8 cellular contexts compared by ENCODE assay signal in the genomic region with DNA sequence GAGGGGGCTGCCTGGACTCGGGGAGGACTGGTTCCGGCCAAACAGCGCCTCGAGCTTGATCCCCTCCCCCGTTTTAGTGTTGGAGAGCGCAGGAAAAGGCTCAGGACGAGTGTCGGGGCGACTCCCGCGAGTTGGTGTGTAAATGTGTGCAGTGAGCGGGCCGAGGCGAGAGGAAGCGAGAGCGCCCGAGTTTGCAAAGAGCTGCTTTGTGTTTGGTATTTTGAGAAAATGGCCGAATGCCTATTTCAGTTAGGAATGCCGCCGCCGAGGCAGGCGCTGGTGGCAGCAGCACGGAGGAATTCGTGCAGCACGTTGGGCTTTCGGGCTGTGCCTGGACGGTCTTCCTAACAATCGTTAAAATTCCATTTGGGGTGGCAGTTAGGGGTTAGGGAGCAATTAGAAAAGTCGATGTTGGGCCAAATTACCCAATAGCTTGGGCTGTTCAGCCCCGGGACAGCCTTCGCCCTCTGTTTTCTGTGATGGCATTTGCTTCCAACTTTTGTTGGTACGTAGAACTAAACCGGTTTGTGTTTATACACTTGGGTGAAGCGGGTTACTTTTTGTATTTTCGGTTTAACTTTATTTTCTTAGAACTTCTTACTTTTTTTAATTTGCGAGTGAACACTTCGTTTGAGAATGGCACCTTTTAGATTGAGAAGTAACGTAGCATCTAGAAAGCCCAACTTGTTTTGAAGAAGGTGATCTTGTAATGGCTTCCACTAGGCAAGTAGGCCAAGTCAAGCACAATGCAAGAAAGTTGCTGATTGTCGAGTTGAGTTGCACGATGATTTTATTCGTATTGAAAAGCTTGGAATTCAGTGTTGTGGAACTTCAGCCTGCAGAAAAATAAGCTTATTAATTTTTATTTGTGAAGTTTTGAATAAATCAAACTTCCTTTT. TPM values are rescaled to one million over a fixed set of nuclear protein-coding genes. Genes with fewer than 3 reads are reported as not detected.
DNase-seq lines count a peak whose midpoint lies in the region; ATAC-seq and TF ChIP-seq lines count a peak whose summit lies in the region.

No MANE protein-coding gene starts in this region.

- WGBS in esophagus squamous epithelium, 2 donors: 1% methylated on average over 17 to 22 of the region's 41 CpGs

- no peaks in the 10 kb centered on the region for H3K27me3 ChIP-seq in esophagus squamous epithelium
- no peaks in the 10 kb centered on the region for H3K27me3 ChIP-seq in muscle layer of colon (ENCODE audit: control insufficient read depth in 1 of 2, insufficient read depth in 2 of 2, low read length in 2 of 2)
- no peaks in the 10 kb centered on the region for H3K27me3 ChIP-seq in thoracic aorta (replicated peaks; ENCODE audit: insufficient read depth)

- ATAC-seq in HG02678 (IDR thresholded peaks at IDR 0.05; ENCODE audit: unreplicated experiment) (peak; percentile 32), thoracic aorta (ENCODE audit: insufficient number of reproducible peaks, low FRiP score, low read depth) (no peak)

- TF ChIP-seq CTCF in NB4 (IDR thresholded peaks at IDR 0.05; ENCODE audit: low read depth, low read length) (no peak), esophagus squamous epithelium (IDR thresholded peaks at IDR 0.05) (no peak), thoracic aorta (IDR thresholded peaks at IDR 0.05) (no peak)

- no peak for TF ChIP-seq POLR2A in NB4 (IDR thresholded peaks at IDR 0.05; ENCODE audit: extremely low read depth, insufficient read length)
- TF ChIP-seq POLR2A in esophagus squamous epithelium (IDR thresholded peaks at IDR 0.05): no peak

- peak overlapping the region; percentile 11 for H3K9ac ChIP-seq in muscle layer of colon (ENCODE audit: low read length)

- peaks cover 0 to 11% (median 4%) of the 10 kb centered on the region in 3 donors for H3K36me3 ChIP-seq in esophagus squamous epithelium
- no peaks in the 10 kb centered on the region for H3K36me3 ChIP-seq in muscle layer of colon (ENCODE audit: insufficient read depth, low read length)
- no peaks in the 10 kb centered on the region for H3K36me3 ChIP-seq in thoracic aorta

- intact Hi-C loops in esophagus squamous epithelium (cut with DNase I): no loop called here

- H3K27ac ChIP-seq in esophagus squamous epithelium (peak overlapping the region; percentile 92 to 97 (median 96)), muscle layer of colon (ENCODE audit: low read depth, low read length) (peak overlapping the region; percentile 92), thoracic aorta (peak overlapping the region; percentile 86 to 89)

- no peaks in the 10 kb centered on the region for H3K9me3 ChIP-seq in esophagus squamous epithelium
- H3K9me3 ChIP-seq in muscle layer of colon (ENCODE audit: low read length): no peaks in the 10 kb centered on the region
- H3K9me3 ChIP-seq in thoracic aorta: no peaks in the 10 kb centered on the region

- H3K4me1 ChIP-seq in esophagus squamous epithelium: peaks cover 6 to 64% (median 25%) of the 10 kb centered on the region in 3 donors
- H3K4me1 ChIP-seq in muscle layer of colon (ENCODE audit: insufficient read depth, low read length): peaks cover 33% of the 10 kb centered on the region
- peaks cover 18 to 45% of the 10 kb centered on the region in 2 donors for H3K4me1 ChIP-seq in thoracic aorta (ENCODE audit: control insufficient read depth in 1 of 2, low read depth in 2 of 2)

- H3K4me3 ChIP-seq in NB4 (ENCODE audit: low read depth, low read length) (peak overlapping the region; percentile 74), esophagus squamous epithelium (peak overlapping the region; percentile 65 to 99 (median 90)), muscle layer of colon (ENCODE audit: low read depth in 1 of 2, low read length in 2 of 2) (peak overlapping the region; percentile 81 to 94), thoracic aorta (peak overlapping the region; percentile 86)

- DNase-seq in stimulated activated CD4-positive, alpha-beta T cell treated with anti-CD3 and anti-CD28 coated beads, Interleukin-15, amount 100 ng/mL, for 24 hours: peak; percentile 68
- DNase-seq in stimulated activated CD4-positive, alpha-beta T cell treated with anti-CD3 and anti-CD28 coated beads, Interleukin-4, amount 100 ng/mL, for 4 hours: no peak
- DNase-seq in NB4 (ENCODE audit: low read depth): peak; percentile 84
- peak in 2 of 3 experiments; percentile 10 to 31 for DNase-seq in activated CD8-positive, alpha-beta memory T cell treated with anti-CD3 and anti-CD28 coated beads for 48 hours (ENCODE audit: low read depth in 2 of 3, low spot score in 2 of 3)
- no peak for DNase-seq in esophagus squamous epithelium (lab: John Stamatoyannopoulos, UW)
- DNase-seq in thoracic aorta (ENCODE audit: low spot score): peak; percentile 4

RNA-seq across cellular contexts. Expression of a gene that starts 1.6 kb away (rescaled TPM):
- total RNA-seq in esophagus squamous epithelium: 10 to 100 TPM; 19.3 to 28.3 (median 22.7) TPM
- 10 to 100 TPM; 32.5 to 38.6 TPM for total RNA-seq in thoracic aorta

Comparison
In these comparisons a context has a peak if more than half of its experiments do, and no peak if none do; other contexts are left out.
1. DNase-seq: peak in stimulated activated CD4-positive, alpha-beta T cell treated with anti-CD3 and anti-CD28 coated beads, Interleukin-15, amount 100 ng/mL, for 24 hours (single experiment), NB4 (single experiment), activated CD8-positive, alpha-beta memory T cell treated with anti-CD3 and anti-CD28 coated beads for 48 hours (2 of 3) and thoracic aorta (single experiment); none in stimulated activated CD4-positive, alpha-beta T cell treated with anti-CD3 and anti-CD28 coated beads, Interleukin-4, amount 100 ng/mL, for 4 hours (0 of 2) and esophagus squamous epithelium (single experiment).
2. Peak in every context shown above with its lines, with median percentiles within 50 percentile points of each other: H3K4me3 ChIP-seq and H3K27ac ChIP-seq.